ENCODE assay signal across 27 cellular contexts in the genomic region with DNA sequence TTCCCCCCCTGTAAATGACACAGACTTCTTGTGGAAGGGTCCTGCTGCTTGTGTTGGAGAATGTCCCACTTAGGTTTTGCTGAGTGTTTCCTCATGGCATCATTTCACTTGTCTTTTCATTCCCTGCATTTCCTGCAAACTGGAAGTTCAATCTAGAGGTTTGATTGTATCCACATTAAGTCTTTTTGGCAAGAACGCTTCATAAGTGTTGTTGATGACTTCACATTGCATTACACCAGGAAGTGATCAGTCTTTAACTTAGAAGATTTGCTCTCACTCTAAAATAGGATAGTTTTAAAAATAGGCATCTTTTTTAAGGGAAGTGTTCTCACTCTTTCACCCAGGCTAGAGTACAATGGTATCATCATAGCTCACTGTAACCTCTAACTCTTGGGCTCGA.
A peak's percentile ranks its signal among the peaks of the same experiment; 100 is the strongest.
DNase-seq lines count a peak whose midpoint lies in the region; ATAC-seq, FAIRE-seq and TF ChIP-seq lines count a peak whose summit lies in the region.
"Had no signal": no experiment of that assay in that cellular context is flagged by ENCODE, and none has a peak within 500 bp of the region (broad histone marks: within the 10 kb centered on the region; RNA-seq: fewer than 3 reads in every experiment).

No MANE protein-coding gene starts in this region.

- WGBS in GM12878 (ENCODE audit: insufficient coverage, insufficient replicate concordance, low lambda C conversion rate, missing lambda C conversion rate) = 74% methylated on average over 2 of the region's 2 CpGs
- 100% methylated on average over 1 of the region's 2 CpGs for WGBS in mesenchymal stem cell

- H4K20me1 ChIP-seq in DOHH2 (ENCODE audit: control insufficient read depth, insufficient read depth, low read depth, low read length) (no peaks in the 10 kb centered on the region), GM12878 (ENCODE audit: control insufficient read depth, insufficient read depth) (no peaks in the 10 kb centered on the region)

- H3K27ac Mint-ChIP-seq in naive thymus-derived CD4-positive, alpha-beta T cell = peak overlapping the region in 7 of 9 donors; percentile 36 to 92 (median 76)
- H3K27ac Mint-ChIP-seq: B cell, CD14-positive monocyte had no signal

- CTCF ChIA-PET in GM12878 (lab: Yijun Ruan, JAX) = interaction anchor here (1.2 kb wide), 1 partner anchor 17 kb away, joined by 4 read pairs; no protein-coding TSS in a partner anchor
- CTCF ChIA-PET in naive thymus-derived CD4-positive, alpha-beta T cell (lab: Charles Lee) = interaction anchor here (0.7 to 1.0 kb wide), 2 partner anchors 31 to 55 kb away, joined by 3 read pairs; no protein-coding TSS in a partner anchor

- H3K18ac ChIP-seq in mesenchymal stem cell (ENCODE audit: low read depth in 1 of 2, low read length in 2 of 2) = no peak overlapping the region

- peak overlapping the region; percentile 53 for H3K4me3 ChIP-seq in DOHH2 (ENCODE audit: low read length)
- no peak overlapping the region for H3K4me3 ChIP-seq in GM12878
- no peak overlapping the region for H3K4me3 ChIP-seq in naive thymus-derived CD4-positive, alpha-beta T cell (ENCODE audit: low read length)
- H3K4me3 ChIP-seq in mesenchymal stem cell (ENCODE audit: insufficient read depth in 1 of 2, low read depth in 1 of 2, low read length in 2 of 2) = no peak overlapping the region
- H3K4me3 ChIP-seq: Peyer's patch had no signal

- SMC1A ChIA-PET in GM12878 (lab: Charles Lee; ENCODE audit: uncharacterized antibody, unreplicated experiment) = no interaction called here

- H3K4me1 ChIP-seq in DOHH2 (ENCODE audit: control insufficient read depth, low read length) (peaks cover 75% of the 10 kb centered on the region), GM12878 (ENCODE audit: control insufficient read depth, insufficient read depth, low read length) (peaks cover 4% of the 10 kb centered on the region), mesenchymal stem cell (ENCODE audit: control insufficient read depth, insufficient read depth, low read depth, low read length) (peaks cover 6% of the 10 kb centered on the region)
- peaks cover 0 to 44% of the 10 kb centered on the region in 2 donors for H3K4me1 ChIP-seq in naive thymus-derived CD4-positive, alpha-beta T cell (ENCODE audit: control insufficient read depth in 2 of 2, insufficient read depth in 2 of 2, low read length in 2 of 2)
- H3K4me1 ChIP-seq: Peyer's patch had no signal

- no peak overlapping the region for H3K9ac ChIP-seq in GM12878 (ENCODE audit: control insufficient read depth, insufficient read depth, low read length)
- H3K9ac ChIP-seq in mesenchymal stem cell (ENCODE audit: low read length) = no peak overlapping the region
- H3K9ac ChIP-seq: KMS-11 had no signal

- H3K4ac ChIP-seq in mesenchymal stem cell (ENCODE audit: low read depth in 1 of 2, low read length in 2 of 2) = no peak overlapping the region

- peak overlapping the region; percentile 83 for H3K27ac ChIP-seq in DOHH2 (ENCODE audit: low read depth, low read length)
- no peak overlapping the region for H3K27ac ChIP-seq in GM12878 (ENCODE audit: control insufficient read depth, insufficient read depth)
- H3K27ac ChIP-seq in naive thymus-derived CD4-positive, alpha-beta T cell (ENCODE audit: low read depth, low read length) = peak overlapping the region; percentile 11
- H3K27ac ChIP-seq in mesenchymal stem cell (ENCODE audit: low read length, poor library complexity, severe bottlenecking) = no peak overlapping the region
- H3K27ac ChIP-seq: KMS-11, Peyer's patch had no signal

- no peak overlapping the region for H2AK5ac ChIP-seq in mesenchymal stem cell (ENCODE audit: low read length, severe bottlenecking)

- H3K36me3 ChIP-seq in DOHH2 (ENCODE audit: control insufficient read depth, low read length) (no peaks in the 10 kb centered on the region), GM12878 (ENCODE audit: control insufficient read depth in 2 of 2, insufficient read depth in 2 of 2, low read length in 1 of 2) (no peaks in the 10 kb centered on the region; a peak in 1 of 4 replicates), mesenchymal stem cell (ENCODE audit: control insufficient read depth in 1 of 2, insufficient read depth in 2 of 2, low read depth in 1 of 2, low read length in 2 of 2) (no peaks in the 10 kb centered on the region)
- no peaks in the 10 kb centered on the region for H3K36me3 ChIP-seq in naive thymus-derived CD4-positive, alpha-beta T cell (ENCODE audit: control insufficient read depth in 2 of 3, insufficient read depth in 3 of 3, low read length in 3 of 3)
- H3K36me3 ChIP-seq: Peyer's patch had no signal

- H3K9me3 Mint-ChIP-seq in naive thymus-derived CD4-positive, alpha-beta T cell = no peaks in the 10 kb centered on the region
- H3K9me3 Mint-ChIP-seq: CD14-positive monocyte had no signal

- POLR2A ChIA-PET in GM12878 (lab: Charles Lee) = no interaction called here
- POLR2A ChIA-PET in naive thymus-derived CD4-positive, alpha-beta T cell (lab: Charles Lee) = interaction anchor here (0.7 to 1.2 kb wide), 2 partner anchors 9 to 107 kb away, joined by 3 to 5 read pairs; no protein-coding TSS in a partner anchor

- H2AFZ ChIP-seq in GM12878 (ENCODE audit: control insufficient read depth, low read depth, low read length) (no peak overlapping the region), mesenchymal stem cell (ENCODE audit: low read depth, low read length) (no peak overlapping the region)

- no peak overlapping the region for H2BK120ac ChIP-seq in mesenchymal stem cell (ENCODE audit: low read depth, low read length)

- no peaks in the 10 kb centered on the region for H3K9me2 ChIP-seq in DOHH2 (replicated peaks; ENCODE audit: control insufficient read depth, low read length)

- peaks cover 9% of the 10 kb centered on the region; the same call in 1 of the 2 replicates for H3F3A ChIP-seq in DOHH2 (ENCODE audit: control insufficient read depth, insufficient read depth)

- no peak overlapping the region for H3K23ac ChIP-seq in mesenchymal stem cell (ENCODE audit: low read length in 2 of 2)

- intact Hi-C loops in GM12878 (cut with micrococcal nuclease; ENCODE audit: unreplicated experiment) = no loop called here
- intact Hi-C loops in naive thymus-derived CD4-positive, alpha-beta T cell (cut with micrococcal nuclease) = no loop called here

- no peak overlapping the region for H2BK12ac ChIP-seq in mesenchymal stem cell (ENCODE audit: low read length in 2 of 2)

- H3K27me3 Mint-ChIP-seq in naive thymus-derived CD4-positive, alpha-beta T cell = no peaks in the 10 kb centered on the region
- H3K27me3 Mint-ChIP-seq: B cell had no signal

- peak overlapping the region in 3 of 10 donors; percentile 12 to 38 (median 18) for H3K4me3 Mint-ChIP-seq in naive thymus-derived CD4-positive, alpha-beta T cell
- H3K4me3 Mint-ChIP-seq: B cell, CD14-positive monocyte had no signal

- no TSS peak for BruUV-seq in GM12878 (replicated peaks; lab: Mats Ljungman, UMichigan)

- DNase-seq in NCI-H2029 (lab: John Stamatoyannopoulos, UW) = peak; percentile 29
- no peak for DNase-seq in NCI-H2029 treated with DMSO at 0.1 percent for 48 hours (lab: John Stamatoyannopoulos, UW)
- no peak for DNase-seq in GM12878 (ENCODE audit: low read depth, low spot score)
- DNase-seq in naive thymus-derived CD4-positive, alpha-beta T cell = no peak
- DNase-seq in NCI-H146 treated with DMSO at 0.1 percent for 48 hours (lab: John Stamatoyannopoulos, UW; ENCODE audit: unreplicated experiment) = no peak
- DNase-seq in mesenchymal stem cell = no peak
- no peak for DNase-seq in NCI-H187 treated with DMSO at 0.1 percent for 48 hours (lab: John Stamatoyannopoulos, UW)
- DNase-seq: COR-L47; GDM1; IMR-90; NCI-H1048; NCI-H1417 treated with DMSO at 0.1 percent for 48 hours; NCI-H2081; NCI-H2171; NCI-H345; NCI-H524; NCI-H774; NK-92 treated with Interleukin-12 subunit alpha and Interleukin-12 subunit beta, amount 100 ng/mL, for 24 hours; Peyer's patch had no signal

- H4K8ac ChIP-seq in mesenchymal stem cell (ENCODE audit: low read length) = no peak overlapping the region

- peaks cover 92% of the 10 kb centered on the region for H3K79me2 ChIP-seq in DOHH2 (ENCODE audit: control insufficient read depth, low read length)
- peaks cover 49% of the 10 kb centered on the region for H3K79me2 ChIP-seq in GM12878 (ENCODE audit: control insufficient read depth, insufficient read depth, low read length)

- TF ChIP-seq CTCF in DOHH2 (IDR thresholded peaks at IDR 0.05; ENCODE audit: low read depth, low read length, poor library complexity, severe bottlenecking) (no peak), GM12878 (IDR thresholded peaks at IDR 0.05 in 2 of 3, conservative IDR thresholded peaks at IDR 0.05 in 1 of 3; ENCODE audit: control insufficient read depth in 2 of 3, extremely low read depth in 1 of 3, insufficient read depth in 1 of 3, low read depth in 3 of 3, low read length in 3 of 3) (no peak)

- peaks cover 47% of the 10 kb centered on the region for H3K79me1 ChIP-seq in mesenchymal stem cell (replicated peaks; ENCODE audit: low read length, poor library complexity, severe bottlenecking)

- H3K36me3 Mint-ChIP-seq in naive thymus-derived CD4-positive, alpha-beta T cell = peaks cover 0 to 8% (median 4%) of the 10 kb centered on the region in 5 donors
- H3K36me3 Mint-ChIP-seq: CD14-positive monocyte had no signal

- H3K9me3 ChIP-seq in DOHH2 (ENCODE audit: control insufficient read depth, insufficient read depth, low read length) = no peaks in the 10 kb centered on the region
- H3K9me3 ChIP-seq in GM12878 (replicated peaks; ENCODE audit: control insufficient read depth, insufficient read depth, low read length) = no peaks in the 10 kb centered on the region
- no peaks in the 10 kb centered on the region for H3K9me3 ChIP-seq in naive thymus-derived CD4-positive, alpha-beta T cell (ENCODE audit: control insufficient read depth in 2 of 3, low read length in 3 of 3)
- no peaks in the 10 kb centered on the region for H3K9me3 ChIP-seq in mesenchymal stem cell (ENCODE audit: control insufficient read depth, low read length)
- H3K9me3 ChIP-seq: Peyer's patch had no signal

- no peak overlapping the region for H4K91ac ChIP-seq in mesenchymal stem cell (ENCODE audit: low read length)

- in situ Hi-C loops in GM12878 (cut with MboI) = no loop called here

- no peak for TF ChIP-seq EP300 in GM12878 (IDR thresholded peaks at IDR 0.05; ENCODE audit: borderline replicate concordance in 1 of 2, control insufficient read depth in 1 of 2, low read depth in 2 of 2, low read length in 2 of 2)

- RAD21 ChIA-PET in GM12878 (lab: Charles Lee; ENCODE audit: unreplicated experiment) = no interaction called here

- H3K4me1 Mint-ChIP-seq in naive thymus-derived CD4-positive, alpha-beta T cell = peaks cover 35 to 88% (median 73%) of the 10 kb centered on the region in 7 donors

- TF ChIP-seq RAD21 in GM12878 (IDR thresholded peaks at IDR 0.05; ENCODE audit: insufficient read depth, low read depth, low read length) = no peak

- no peak for TF ChIP-seq POLR2A in GM12878 (IDR thresholded peaks at IDR 0.05; ENCODE audit: low read depth, low read length)

- FAIRE-seq in GM12878 (lab: Jason Lieb, UNC) = peak; percentile 59
- FAIRE-seq: GM19239, H1 had no signal

- no peak overlapping the region for H2BK5ac ChIP-seq in mesenchymal stem cell (ENCODE audit: low read depth, low read length, poor library complexity, severe bottlenecking)

- H3K27me3 ChIP-seq in DOHH2 (ENCODE audit: control insufficient read depth, low read length) (no peaks in the 10 kb centered on the region), GM12878 (replicated peaks in 1 of 2; ENCODE audit: control insufficient read depth in 2 of 2, insufficient read depth in 2 of 2, low read length in 1 of 2) (no peaks in the 10 kb centered on the region), mesenchymal stem cell (ENCODE audit: control insufficient read depth in 1 of 2, insufficient read depth in 1 of 2, low read length in 2 of 2) (no peaks in the 10 kb centered on the region)
- no peaks in the 10 kb centered on the region for H3K27me3 ChIP-seq in naive thymus-derived CD4-positive, alpha-beta T cell (ENCODE audit: control insufficient read depth in 2 of 2, insufficient read depth in 2 of 2, low read length in 2 of 2)
- H3K27me3 ChIP-seq: Peyer's patch had no signal

- no peak overlapping the region for H2BK15ac ChIP-seq in mesenchymal stem cell (ENCODE audit: low read depth, poor library complexity, severe bottlenecking)

- peak overlapping the region; percentile 76 for H3K4me2 ChIP-seq in DOHH2 (ENCODE audit: low read length)
- H3K4me2 ChIP-seq in GM12878 (ENCODE audit: control insufficient read depth, insufficient read depth) = no peak overlapping the region
- no peak overlapping the region for H3K4me2 ChIP-seq in mesenchymal stem cell (ENCODE audit: low read length, poor library complexity, severe bottlenecking)
- H3K4me2 ChIP-seq: KMS-11 had no signal

- no peak overlapping the region for H3K14ac ChIP-seq in mesenchymal stem cell (ENCODE audit: low read length in 2 of 2)

- ATAC-seq in GM12878 = no peak
- no peak for ATAC-seq in naive thymus-derived CD4-positive, alpha-beta T cell
- ATAC-seq: HCT116, SK-N-SH treated with all-trans-retinoic acid at 6 μM for 48 hours had no signal

Comparison
In these comparisons a context has a peak if more than half of its experiments do, and no peak if none do; other contexts are left out.
1. H3K27ac ChIP-seq: peak in DOHH2 (single experiment) and naive thymus-derived CD4-positive, alpha-beta T cell (single experiment); none in GM12878 (single experiment) and mesenchymal stem cell (single experiment).